Comparison of ENCODE assay signal across 1 cellular context in the genomic region with DNA sequence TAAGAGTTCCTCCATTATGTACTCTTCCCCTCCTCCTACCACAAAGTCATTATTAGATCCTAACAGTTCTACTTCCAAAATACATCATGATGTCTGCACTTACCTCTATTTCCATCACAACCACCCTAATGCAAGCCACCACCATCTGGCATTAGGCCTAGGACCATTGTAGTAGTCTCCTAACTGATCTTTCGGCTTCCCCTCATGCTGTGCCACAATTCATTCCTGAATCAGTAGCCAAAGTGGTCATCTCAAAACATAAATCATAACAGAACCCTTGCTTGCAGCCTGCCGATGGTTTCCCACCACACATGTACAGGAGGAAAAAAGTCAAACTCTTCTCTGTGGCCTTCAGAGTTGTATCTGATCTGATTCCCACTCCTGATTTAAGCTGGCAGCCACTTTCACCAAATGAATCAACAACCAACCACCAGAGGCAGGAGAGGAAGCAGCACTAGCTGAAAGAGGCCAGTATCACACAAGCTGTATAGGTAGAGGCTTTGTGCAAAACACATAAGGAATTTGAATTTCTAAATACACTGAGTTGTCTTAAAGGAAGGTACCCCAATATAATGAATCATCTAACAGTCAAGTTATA.
TF ChIP-seq lines count a peak whose summit lies in the region.

No MANE protein-coding gene starts in this region.

TF ChIP-seq in SK-N-SH, 30 proteins besides CTCF, POLR2A, EP300 and RAD21 (continued from another document):
- TF ChIP-seq, protein P1, sequence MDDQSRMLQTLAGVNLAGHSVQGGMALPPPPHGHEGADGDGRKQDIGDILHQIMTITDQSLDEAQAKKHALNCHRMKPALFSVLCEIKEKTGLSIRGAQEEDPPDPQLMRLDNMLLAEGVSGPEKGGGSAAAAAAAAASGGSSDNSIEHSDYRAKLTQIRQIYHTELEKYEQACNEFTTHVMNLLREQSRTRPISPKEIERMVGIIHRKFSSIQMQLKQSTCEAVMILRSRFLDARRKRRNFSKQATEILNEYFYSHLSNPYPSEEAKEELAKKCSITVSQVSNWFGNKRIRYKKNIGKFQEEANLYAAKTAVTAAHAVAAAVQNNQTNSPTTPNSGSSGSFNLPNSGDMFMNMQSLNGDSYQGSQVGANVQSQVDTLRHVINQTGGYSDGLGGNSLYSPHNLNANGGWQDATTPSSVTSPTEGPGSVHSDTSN (IDR thresholded peaks at IDR 0.05): no peak
- TF ChIP-seq USF2 (IDR thresholded peaks at IDR 0.05; ENCODE audit: borderline replicate concordance, low read depth, low read length): no peak
- no peak for TF ChIP-seq TAF1 (IDR thresholded peaks at IDR 0.05; ENCODE audit: borderline replicate concordance, low read depth, low read length)
